Comparison of ENCODE assay signal across 2 cellular contexts in the genomic region with DNA sequence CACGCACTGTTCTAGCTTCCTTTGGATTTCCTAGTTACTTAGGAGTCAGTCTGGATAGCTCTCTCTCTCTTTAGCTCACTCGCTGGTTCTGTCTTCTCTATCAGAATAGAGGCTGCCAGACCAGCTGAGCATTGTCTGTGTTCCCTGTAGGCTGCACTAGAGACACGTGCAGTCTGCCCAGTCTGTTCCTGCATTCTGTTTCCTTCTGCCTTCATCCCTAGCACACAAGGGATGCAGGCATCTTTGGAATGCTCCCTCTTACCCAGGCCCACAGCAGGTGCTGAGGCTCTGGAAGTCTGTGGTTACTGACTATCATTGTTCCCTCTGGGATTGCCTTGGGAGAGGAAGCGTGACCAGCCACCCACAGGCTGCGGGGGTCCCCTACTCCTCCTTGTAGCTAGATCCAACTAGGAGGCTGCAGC.
TF ChIP-seq lines count a peak whose summit lies in the region.

No MANE protein-coding gene starts in this region.

TF ChIP-seq in endothelial cell of umbilical vein, 7 proteins besides CTCF, POLR2A, EP300 and RAD21 (continued from another document):
- TF ChIP-seq EZH2 (IDR thresholded peaks at IDR 0.05; ENCODE audit: borderline replicate concordance, low read depth, low read length, severe bottlenecking) (no peak), FOS (IDR thresholded peaks at IDR 0.05; ENCODE audit: borderline replicate concordance, insufficient read depth, low read length) (no peak)

TF ChIP-seq in HepG2, 621 proteins besides CTCF, POLR2A, EP300 and RAD21 (continued from another document):
- peak; percentile 25; the same call in 1 of the 2 replicates for TF ChIP-seq SALL1 (CRISPR knock-in tag; IDR thresholded peaks at IDR 0.05)
- no peak for TF ChIP-seq ZNF563 (CRISPR knock-in tag; IDR thresholded peaks at IDR 0.05)
- peak; percentile 80 for TF ChIP-seq TEAD3 (CRISPR knock-in tag; optimal IDR thresholded peaks at IDR 0.05; ENCODE audit: borderline replicate concordance)
- TF ChIP-seq TCF12 (IDR thresholded peaks at IDR 0.05) = no peak
- TF ChIP-seq TCF12 (CRISPR knock-in tag; IDR thresholded peaks at IDR 0.05) = no peak
